In genomic region chrX:91779139-91779538, GRCh38 we compare ENCODE assay signal across 11 cellular contexts. TPM values are rescaled to one million over a fixed set of nuclear protein-coding genes. Genes with fewer than 3 reads are reported as not detected.
DNase-seq lines count a peak whose midpoint lies in the region; ATAC-seq lines count a peak whose summit lies in the region.
"Not testable (repeated sequence)": the region's sequence is repeated elsewhere in the genome, so short reads cannot be mapped to it uniquely, and the experiment has no call there.
"Had no signal": no experiment of that assay in that cellular context is flagged by ENCODE, and none has a peak within 500 bp of the region (broad histone marks: within the 10 kb centered on the region; RNA-seq: fewer than 3 reads in every experiment).

Gene PCDH11X, plus strand, starts transcription at chrX:91779375. Its CDS starts 56,130 bp downstream, at chrX:91835505.

- not testable (repeated sequence) for H3K27me3 ChIP-seq in neuron (ENCODE audit: insufficient read depth, low read length)

- not testable (repeated sequence) for H3K36me3 ChIP-seq in ES-I3 (ENCODE audit: insufficient read depth, low read length); neuron (ENCODE audit: insufficient read depth, low read length)

- peak; percentile 48 for ATAC-seq in effector memory CD8-positive, alpha-beta T cell (replicated peaks)

- DNase-seq in NCI-H1417 (lab: John Stamatoyannopoulos, UW): peak in 2 of 3 experiments; percentile 43 to 60
- peak; percentile 0 for DNase-seq in OCI-M2 (lab: John Stamatoyannopoulos, UW; ENCODE audit: unreplicated experiment)
- peak; percentile 17 for DNase-seq in activated CD4-positive, alpha-beta memory T cell treated with anti-CD3 and anti-CD28 coated beads for 36 hours
- DNase-seq in effector memory CD8-positive, alpha-beta T cell: not testable (repeated sequence)

- not testable (repeated sequence) for H3K4me1 Mint-ChIP-seq in activated CD4-positive, alpha-beta memory T cell treated with anti-CD3 and anti-CD28 coated beads for 36 hours (ENCODE audit: low read depth); effector memory CD8-positive, alpha-beta T cell (ENCODE audit: low read depth in 2 of 2)

- not testable (repeated sequence) for H3K27me3 Mint-ChIP-seq in activated CD4-positive, alpha-beta memory T cell treated with anti-CD3 and anti-CD28 coated beads for 36 hours; effector memory CD8-positive, alpha-beta T cell

- H3K4me3 ChIP-seq in iPS-18c (ENCODE audit: insufficient read depth, low read depth, low read length) (peak within 1 kb of the TSS; percentile 58), neuron (ENCODE audit: low read length) (peak within 1 kb of the TSS; percentile 29)

- H3K4me1 ChIP-seq in ES-I3 (ENCODE audit: insufficient read depth, low read length); neuron (ENCODE audit: insufficient read depth, low read length): not testable (repeated sequence)

- H3K36me3 Mint-ChIP-seq in activated CD4-positive, alpha-beta memory T cell treated with anti-CD3 and anti-CD28 coated beads for 36 hours; effector memory CD8-positive, alpha-beta T cell (ENCODE audit: insufficient read depth): not testable (repeated sequence)

- intact Hi-C loops in activated CD4-positive, alpha-beta memory T cell treated with anti-CD3 and anti-CD28 coated beads for 36 hours (cut with micrococcal nuclease): not testable (repeated sequence)

- not testable (repeated sequence) for H3K27ac ChIP-seq in temporal lobe (ENCODE audit: low read depth, low read length)

- H2AFZ ChIP-seq in neuron (ENCODE audit: low read depth, low read length): not testable (repeated sequence)

- POLR2A ChIA-PET in activated CD4-positive, alpha-beta memory T cell treated with anti-CD3 and anti-CD28 coated beads for 36 hours (lab: Charles Lee): not testable (repeated sequence)

- H3K9me3 ChIP-seq in ES-I3 (ENCODE audit: control insufficient read depth, insufficient read depth, low read length); iPS-18c (ENCODE audit: control insufficient read depth, insufficient read depth, low read length); neuron (ENCODE audit: low read length): not testable (repeated sequence)

- CTCF ChIA-PET in activated CD4-positive, alpha-beta memory T cell treated with anti-CD3 and anti-CD28 coated beads for 36 hours (lab: Charles Lee): not testable (repeated sequence)

- not testable (repeated sequence) for H3K4me3 Mint-ChIP-seq in activated CD4-positive, alpha-beta memory T cell treated with anti-CD3 and anti-CD28 coated beads for 36 hours; effector memory CD8-positive, alpha-beta T cell

- H3K9ac ChIP-seq in ES-I3 (ENCODE audit: low read depth, low read length): peak within 1 kb of the TSS; percentile 58

- not testable (repeated sequence) for H3K9me3 Mint-ChIP-seq in activated CD4-positive, alpha-beta memory T cell treated with anti-CD3 and anti-CD28 coated beads for 36 hours; effector memory CD8-positive, alpha-beta T cell

- not testable (repeated sequence) for H3K27ac Mint-ChIP-seq in activated CD4-positive, alpha-beta memory T cell treated with anti-CD3 and anti-CD28 coated beads for 36 hours; effector memory CD8-positive, alpha-beta T cell

RNA-seq across cellular contexts. Expression of gene PCDH11X, which starts in this region (rescaled TPM):
- not detected for total RNA-seq in activated CD4-positive, alpha-beta memory T cell treated with anti-CD3 and anti-CD28 coated beads for 36 hours
- total RNA-seq in temporal lobe: 85.6 TPM
- total RNA-seq: dermis microvascular lymphatic vessel endothelial cell, G401, MCF 10A had no signal

Comparison
In these comparisons a context has a peak if more than half of its experiments do, and no peak if none do; other contexts are left out.
1. RNA of gene PCDH11X (total RNA-seq): 85.6 TPM in temporal lobe (single experiment); not detected in activated CD4-positive, alpha-beta memory T cell treated with anti-CD3 and anti-CD28 coated beads for 36 hours; every median in the first group is over 10 times any median in the second.
2. Peak in DNase-seq in activated CD4-positive, alpha-beta memory T cell treated with anti-CD3 and anti-CD28 coated beads for 36 hours; RNA of the gene not detected or under 1 TPM.